20 cellular contexts compared by ENCODE assay signal in genomic region chr3:160154033-160154432, GRCh38.
A peak's percentile ranks its signal among the peaks of the same experiment; 100 is the strongest.
DNase-seq lines count a peak whose midpoint lies in the region; ATAC-seq and TF ChIP-seq lines count a peak whose summit lies in the region.
"Had no signal": no experiment of that assay in that cellular context is flagged by ENCODE, and none has a peak within 500 bp of the region (broad histone marks: within the 10 kb centered on the region; RNA-seq: fewer than 3 reads in every experiment).

No MANE protein-coding gene starts in this region.

- H3K79me2 ChIP-seq in HCT116 (ENCODE audit: insufficient read depth, low read length) = no peaks in the 10 kb centered on the region

- POLR2A ChIA-PET in HCT116 (lab: Charles Lee) = interaction anchor here (1.1 kb wide), 1 partner anchor 11 kb away, joined by 3 read pairs; no protein-coding TSS in a partner anchor
- POLR2A ChIA-PET in T-cell (lab: Charles Lee) = no interaction called here

- H3K36me3 ChIP-seq in HCT116 (ENCODE audit: control insufficient read depth in 1 of 2, insufficient read depth in 2 of 2, low read length in 2 of 2) = no peaks in the 10 kb centered on the region
- H3K36me3 ChIP-seq: BLaER1, breast epithelium, right lobe of liver, stomach, uterus had no signal

- H3K27ac Mint-ChIP-seq in T-cell = no peak overlapping the region
- H3K27ac Mint-ChIP-seq: activated naive CD4-positive, alpha-beta T cell treated with anti-CD3 and anti-CD28 coated beads for 36 hours had no signal

- no peak for TF ChIP-seq POLR2A in HCT116 (IDR thresholded peaks at IDR 0.05; ENCODE audit: borderline replicate concordance, extremely low read depth, insufficient read depth, insufficient read length)

- H3K36me3 Mint-ChIP-seq in T-cell = no peaks in the 10 kb centered on the region

- TF ChIP-seq RAD21 in HCT116 (IDR thresholded peaks at IDR 0.05; ENCODE audit: low read depth) = no peak

- CTCF ChIA-PET in HCT116 (lab: Charles Lee) (no interaction called here), T-cell (lab: Charles Lee) (no interaction called here)

- no peak for TF ChIP-seq CTCF in HCT116 (IDR thresholded peaks at IDR 0.05 in 2 of 3, conservative IDR thresholded peaks at IDR 0.05 in 1 of 3; ENCODE audit: borderline replicate concordance in 1 of 3, insufficient read depth in 1 of 3, low read depth in 2 of 3, low read length in 2 of 3)

- H3K9me2 ChIP-seq in HCT116 (ENCODE audit: insufficient read depth) = no peaks in the 10 kb centered on the region

- H3K4me3 ChIP-seq in HCT116 (replicated peaks in 1 of 2; ENCODE audit: low read depth in 1 of 2, low read length in 2 of 2) = no peak overlapping the region
- H3K4me3 ChIP-seq: BLaER1, breast epithelium, GM12878, right lobe of liver, stomach, uterus had no signal

- H3K9me3 Mint-ChIP-seq in T-cell = no peaks in the 10 kb centered on the region
- H3K9me3 Mint-ChIP-seq: activated naive CD4-positive, alpha-beta T cell treated with anti-CD3 and anti-CD28 coated beads for 36 hours had no signal

- H3K27me3 ChIP-seq in HCT116 (ENCODE audit: insufficient read depth, low read length) = no peaks in the 10 kb centered on the region
- H3K27me3 ChIP-seq: BLaER1, breast epithelium, right lobe of liver, stomach, uterus had no signal

- RAD21 ChIA-PET in HCT116 (lab: Charles Lee; ENCODE audit: low non-redundant PET in 1 of 2, low total read pairs in 2 of 2, uncharacterized antibody in 2 of 2, unreplicated experiment in 2 of 2) = no interaction called here

- H3K9ac ChIP-seq in HCT116 (ENCODE audit: low read length) = no peak overlapping the region
- H3K9ac ChIP-seq: BLaER1 had no signal

- no peak overlapping the region for H3K4me3 Mint-ChIP-seq in T-cell
- H3K4me3 Mint-ChIP-seq: activated naive CD4-positive, alpha-beta T cell treated with anti-CD3 and anti-CD28 coated beads for 36 hours had no signal

- H3K27ac ChIP-seq in HCT116 (ENCODE audit: low read depth, low read length) = no peak overlapping the region
- H3K27ac ChIP-seq: BLaER1, breast epithelium, right lobe of liver, stomach, uterus had no signal

- H3K4me2 ChIP-seq in HCT116 (ENCODE audit: low read length) = no peak overlapping the region
- H3K4me2 ChIP-seq: BLaER1 had no signal

- BruUV-seq in HCT116 (replicated peaks; lab: Mats Ljungman, UMichigan) = no TSS peak

- H3K4me1 Mint-ChIP-seq in T-cell = no peaks in the 10 kb centered on the region

- no peaks in the 10 kb centered on the region for H3K9me3 ChIP-seq in HCT116 (ENCODE audit: control insufficient read depth in 1 of 2, insufficient read depth in 1 of 2, low read depth in 1 of 2, low read length in 2 of 2)
- H3K9me3 ChIP-seq: BLaER1, breast epithelium, right lobe of liver, stomach, uterus had no signal

- no peaks in the 10 kb centered on the region for H4K20me1 ChIP-seq in HCT116 (ENCODE audit: insufficient read depth)
- H4K20me1 ChIP-seq: BLaER1 had no signal

- intact Hi-C loops in HCT116 (cut with micrococcal nuclease) = no loop called here

- no peak overlapping the region for H2AFZ ChIP-seq in HCT116 (ENCODE audit: low read depth, low read length, poor library complexity, severe bottlenecking)

- DNase-seq in Daoy (ENCODE audit: low read depth) = peak; percentile 36
- DNase-seq in HCT116 (ENCODE audit: low read depth, low spot score) = no peak
- peak; percentile 73 for DNase-seq in astrocyte of the hippocampus (ENCODE audit: low read depth, low spot score)
- DNase-seq in renal cortical epithelial cell (ENCODE audit: low read depth) = peak; percentile 89
- DNase-seq in nucleus accumbens (lab: John Stamatoyannopoulos, UW) = no peak
- no peak for DNase-seq in T-cell
- DNase-seq: activated CD4-positive, alpha-beta T cell treated with anti-CD3 and anti-CD28 coated beads for 1 hour; activated naive CD4-positive, alpha-beta T cell treated with anti-CD3 and anti-CD28 coated beads for 36 hours; dermis blood vessel endothelial cell; erythroblast; NCI-H1417; NCI-H2171 treated with DMSO at 0.1 percent for 48 hours; right lobe of liver; stomach; T-helper 9 cell; uterus had no signal

- ATAC-seq in HCT116 (no peak), T-cell (replicated peaks in 1 of 4) (no peak), GM18870 (IDR thresholded peaks at IDR 0.05; ENCODE audit: unreplicated experiment) (no peak)
- ATAC-seq: GM12878, right lobe of liver had no signal

- H3K27me3 Mint-ChIP-seq in T-cell = peaks cover 0 to 11% of the 10 kb centered on the region in 2 donors

- H3K4me1 ChIP-seq in HCT116 (ENCODE audit: control insufficient read depth in 1 of 2, insufficient read depth in 2 of 2, low read length in 2 of 2) = peaks cover 0 to 6% of the 10 kb centered on the region in 2 experiments; a peak in 1 of 4 replicates
- H3K4me1 ChIP-seq: BLaER1, breast epithelium, right lobe of liver, stomach, uterus had no signal

TF ChIP-seq in HCT116, 20 proteins besides CTCF, POLR2A, EP300 and RAD21:
- TF ChIP-seq REST (IDR thresholded peaks at IDR 0.05; ENCODE audit: low read depth) = no peak
- no peak for TF ChIP-seq EZH2phosphoT487 (IDR thresholded peaks at IDR 0.05; ENCODE audit: borderline replicate concordance)
- TF ChIP-seq FOSL1 (IDR thresholded peaks at IDR 0.05; ENCODE audit: low read depth) = peak; percentile 51
- no peak for TF ChIP-seq SIN3A (IDR thresholded peaks at IDR 0.05; ENCODE audit: low read depth)
- TF ChIP-seq TCF7L2 (IDR thresholded peaks at IDR 0.05; ENCODE audit: borderline replicate concordance, extremely low read depth, insufficient read depth, insufficient read length) = no peak
- TF ChIP-seq ZFX (IDR thresholded peaks at IDR 0.05) = no peak
- TF ChIP-seq, protein P1, sequence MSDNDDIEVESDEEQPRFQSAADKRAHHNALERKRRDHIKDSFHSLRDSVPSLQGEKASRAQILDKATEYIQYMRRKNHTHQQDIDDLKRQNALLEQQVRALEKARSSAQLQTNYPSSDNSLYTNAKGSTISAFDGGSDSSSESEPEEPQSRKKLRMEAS (IDR thresholded peaks at IDR 0.05) = no peak
- TF ChIP-seq CBX3 (IDR thresholded peaks at IDR 0.05; ENCODE audit: low read depth) = no peak
- TF ChIP-seq JUND (IDR thresholded peaks at IDR 0.05) = peak; percentile 57
- TF ChIP-seq SRF (IDR thresholded peaks at IDR 0.05; ENCODE audit: low read depth) = no peak
- TF ChIP-seq YY1 (IDR thresholded peaks at IDR 0.05; ENCODE audit: extremely low read depth, insufficient replicate concordance, low read depth, low read length) = no peak
- TF ChIP-seq, protein P2, sequence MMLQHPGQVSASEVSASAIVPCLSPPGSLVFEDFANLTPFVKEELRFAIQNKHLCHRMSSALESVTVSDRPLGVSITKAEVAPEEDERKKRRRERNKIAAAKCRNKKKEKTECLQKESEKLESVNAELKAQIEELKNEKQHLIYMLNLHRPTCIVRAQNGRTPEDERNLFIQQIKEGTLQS (IDR thresholded peaks at IDR 0.05) = no peak
- no peak for TF ChIP-seq CEBPB (IDR thresholded peaks at IDR 0.05; ENCODE audit: low read depth)
- no peak for TF ChIP-seq SP1 (IDR thresholded peaks at IDR 0.05; ENCODE audit: low read depth)
- TF ChIP-seq EZH2 (IDR thresholded peaks at IDR 0.05) = no peak
- no peak for TF ChIP-seq POLR2AphosphoS5 (IDR thresholded peaks at IDR 0.05; ENCODE audit: low read depth, low read length)

Comparison
In these comparisons a context has a peak if more than half of its experiments do, and no peak if none do; other contexts are left out.
1. DNase-seq: peak in Daoy (single experiment), astrocyte of the hippocampus (single experiment) and renal cortical epithelial cell (single experiment); none in HCT116 (single experiment), nucleus accumbens (0 of 56) and T-cell (0 of 34).